ENCODE assay signal across 1 cellular context in genomic region chr15:94453227-94453626, GRCh38.
TF ChIP-seq lines count a peak whose summit lies in the region.

No MANE protein-coding gene starts in this region.

TF ChIP-seq in HepG2, 621 proteins besides CTCF, POLR2A, EP300 and RAD21 (continued from another document):
- TF ChIP-seq PRDM4 (CRISPR knock-in tag; IDR thresholded peaks at IDR 0.05; ENCODE audit: borderline replicate concordance) = no peak
